Comparison of ENCODE assay signal across 8 cellular contexts in the genomic region with DNA sequence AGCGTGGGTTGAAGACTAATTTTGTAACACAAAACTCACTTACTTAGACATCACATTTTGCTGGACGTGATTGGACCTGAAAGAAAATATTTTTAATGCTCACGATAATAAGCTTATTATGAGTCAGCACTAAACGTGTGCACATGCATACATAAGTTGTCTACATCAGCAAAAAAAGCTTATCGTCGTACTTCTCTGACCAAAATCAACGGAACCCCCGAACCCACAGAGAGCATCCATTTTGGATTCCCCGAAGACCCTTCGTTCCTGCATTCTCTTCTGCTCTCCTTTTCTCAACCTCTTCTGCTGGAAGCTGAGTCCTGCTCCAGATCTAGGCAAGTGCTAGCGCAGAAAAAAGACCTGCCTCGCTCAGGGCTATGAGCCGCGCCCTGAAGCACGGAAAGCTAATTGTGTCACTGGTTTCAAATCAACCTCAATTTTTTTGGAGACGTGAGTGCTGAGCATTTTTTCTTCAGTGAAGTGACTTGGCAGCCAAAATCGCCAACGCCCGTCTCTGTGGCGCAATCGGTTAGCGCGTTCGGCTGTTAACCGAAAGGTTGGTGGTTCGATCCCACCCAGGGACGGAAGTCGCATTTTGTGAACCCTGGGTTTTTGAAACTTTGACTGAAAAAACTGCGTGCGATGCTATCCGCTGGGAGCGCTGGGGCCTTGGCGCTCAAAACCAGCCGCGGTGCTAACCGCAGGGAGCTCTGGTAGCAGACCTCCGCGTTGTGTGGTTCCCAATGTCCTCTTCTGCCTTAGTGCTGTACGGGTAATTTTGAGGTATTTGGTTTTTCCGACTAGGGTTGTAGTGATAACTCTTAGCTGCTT. TPM values are rescaled to one million over a fixed set of nuclear protein-coding genes. Genes with fewer than 3 reads are reported as not detected.
A peak's percentile ranks its signal among the peaks of the same experiment; 100 is the strongest.
DNase-seq lines count a peak whose midpoint lies in the region; ATAC-seq and TF ChIP-seq lines count a peak whose summit lies in the region.
"Not testable (repeated sequence)": the region's sequence is repeated elsewhere in the genome, so short reads cannot be mapped to it uniquely, and the experiment has no call there.

No MANE protein-coding gene starts in this region.

- H3K27ac ChIP-seq in OCI-LY1 (ENCODE audit: low read depth, low read length, poor library complexity, severe bottlenecking): not testable (repeated sequence)

- H3K4me3 ChIP-seq in OCI-LY1 (ENCODE audit: low read depth, low read length, poor library complexity, severe bottlenecking) (peak overlapping the region; percentile 75), epithelial cell of esophagus (ENCODE audit: low read length) (peak overlapping the region; percentile 49), mononuclear cell (ENCODE audit: low read length) (peak overlapping the region; percentile 45)

- H3K4me2 ChIP-seq in OCI-LY1 (ENCODE audit: low read length): peak overlapping the region; percentile 97

- not testable (repeated sequence) for H3K9me3 ChIP-seq in OCI-LY1 (ENCODE audit: low read length); mononuclear cell (ENCODE audit: low read depth, low read length)

- H2AFZ ChIP-seq in OCI-LY1 (ENCODE audit: low read length): not testable (repeated sequence)

- DNase-seq in COLO829 (ENCODE audit: low spot score): peak; percentile 76
- DNase-seq in HPDE6-E6E7 (ENCODE audit: extremely low spot score): peak; percentile 23
- DNase-seq in activated T-cell treated with anti-CD3 and anti-CD28 coated beads for 1 hour (ENCODE audit: low read depth): peak; percentile 95
- DNase-seq in epithelial cell of esophagus (ENCODE audit: low read depth): peak; percentile 85
- DNase-seq in stimulated activated CD8-positive, alpha-beta memory T cell treated with anti-CD3 and anti-CD28 coated beads, Interleukin-15, amount 100 ng/mL, for 4 hours (ENCODE audit: low read depth in 2 of 2): peak; percentile 75 to 91

- peaks cover 11% of the 10 kb centered on the region for H3K4me1 ChIP-seq in OCI-LY1 (ENCODE audit: insufficient read depth, low read length, severe bottlenecking)
- H3K4me1 ChIP-seq in mononuclear cell (ENCODE audit: insufficient read depth, low read length): peaks cover 41% of the 10 kb centered on the region

- H3K9me2 ChIP-seq in OCI-LY1 (ENCODE audit: low read depth, low read length): not testable (repeated sequence)

- not testable (repeated sequence) for H3K79me2 ChIP-seq in OCI-LY1 (ENCODE audit: insufficient read depth, low read length)

- ATAC-seq in GM21360 (IDR thresholded peaks at IDR 0.05; ENCODE audit: unreplicated experiment): peak; percentile 60

- not testable (repeated sequence) for H3K27me3 ChIP-seq in OCI-LY1 (ENCODE audit: insufficient read depth, low read length); mononuclear cell (ENCODE audit: insufficient read depth, low read length)

- not testable (repeated sequence) for H3F3A ChIP-seq in OCI-LY1 (ENCODE audit: insufficient read depth, low read length)

- not testable (repeated sequence) for TF ChIP-seq CTCF in OCI-LY1 (IDR thresholded peaks at IDR 0.05; ENCODE audit: low read length); epithelial cell of esophagus (IDR thresholded peaks at IDR 0.05; ENCODE audit: insufficient read depth, low read depth, low read length, missing control alignments)

- H3K9ac ChIP-seq in OCI-LY1 (ENCODE audit: low read length): peak overlapping the region; percentile 61; the same call in 1 of the 2 replicates

- H4K20me1 ChIP-seq in OCI-LY1 (ENCODE audit: insufficient read depth, low read length): not testable (repeated sequence)

- not testable (repeated sequence) for H3K36me3 ChIP-seq in OCI-LY1 (ENCODE audit: insufficient read depth, low read length)

RNA-seq across cellular contexts. Expression of gene FCGR3A, which starts 9.7 kb away (rescaled TPM):
- 27.8 TPM for total RNA-seq in mononuclear cell

RNA-seq across cellular contexts. Expression of gene HSPA6, which starts 15.6 kb away (rescaled TPM):
- 2.8 TPM for total RNA-seq in mononuclear cell

RNA-seq across cellular contexts. Expression of gene FCGR2A, which starts 34.7 kb away (rescaled TPM):
- 182 TPM for total RNA-seq in mononuclear cell

Comparison
In these comparisons a context has a peak if more than half of its experiments do, and no peak if none do; other contexts are left out.
1. DNase-seq: peak in every context shown above with its lines; median percentile 95 in activated T-cell treated with anti-CD3 and anti-CD28 coated beads for 1 hour; 85 in epithelial cell of esophagus; 83 in stimulated activated CD8-positive, alpha-beta memory T cell treated with anti-CD3 and anti-CD28 coated beads, Interleukin-15, amount 100 ng/mL, for 4 hours; 76 in COLO829; 23 in HPDE6-E6E7.